ENCODE assay signal across 25 cellular contexts in the genomic region with DNA sequence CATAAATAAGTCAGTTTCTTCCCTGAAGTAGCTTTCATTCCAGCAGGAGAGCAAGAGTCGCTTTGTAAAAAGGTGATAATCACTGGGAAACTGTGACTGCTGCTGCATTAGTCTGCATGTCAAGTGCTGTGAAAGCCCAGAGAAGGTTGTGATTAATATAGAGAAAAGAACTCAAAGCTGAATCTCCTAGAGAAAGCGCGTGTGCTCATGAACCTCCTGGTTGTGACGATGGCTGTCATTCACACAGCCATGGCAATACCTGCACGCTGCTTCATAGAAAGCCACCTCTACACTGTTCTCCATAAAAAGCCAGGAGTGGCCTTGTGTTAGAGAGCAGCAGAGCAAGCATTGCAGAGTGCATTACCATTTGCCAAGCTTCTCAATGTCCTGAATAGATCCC.
"Had no signal": no experiment of that assay in that cellular context is flagged by ENCODE, and none has a peak within 500 bp of the region (broad histone marks: within the 10 kb centered on the region; RNA-seq: fewer than 3 reads in every experiment).

No MANE protein-coding gene starts in this region.

- H3K9me3 Mint-ChIP-seq: activated naive CD4-positive, alpha-beta T cell treated with anti-CD3 and anti-CD28 coated beads, Interleukin-2, amount 50 U/mL, for 24 hours; activated T-helper 1 cell treated with anti-CD3 and anti-CD28 coated beads, Interleukin-12 subunit alpha, Interleukin-12 subunit beta, Interleukin-2, Interleukin-4 antibody, amounts not matched to agents 30 ng/mL and 10 ng/mL and 1 ng/mL, durations not matched to agents 14 hours and 24 hours and 36 hours; central memory CD8-positive, alpha-beta T cell; natural killer cell; type B pancreatic cell; WTC11 had no signal

- H3K4me3 ChIP-seq: gastroesophageal sphincter, ovary, prostate gland, thoracic aorta, vagina had no signal

- DNase-seq: activated CD4-positive, alpha-beta T cell treated with anti-CD3 and anti-CD28 coated beads for 48 hours; activated CD8-positive, alpha-beta memory T cell treated with anti-CD3 and anti-CD28 coated beads, Interleukin-2, amount 50 U/mL, for 48 hours; activated gamma-delta T cell treated with Interleukin-2 at 50 U/mL for 16 hours; anterior cingulate cortex; brain microvascular endothelial cell; effector memory CD4-positive, alpha-beta T cell; head of caudate nucleus; left cardiac atrium; midbrain; natural killer cell; ovary; stimulated activated CD4-positive, alpha-beta T cell treated with anti-CD3 and anti-CD28 coated beads, Interleukin-4, amount 100 ng/mL, for 1 hour; stimulated activated naive CD4-positive, alpha-beta T cell treated with Interleukin-2 at 50 U/mL for 16 hours; T-helper 1 cell; T-helper 9 cell had no signal

- H3K4me3 Mint-ChIP-seq: activated naive CD4-positive, alpha-beta T cell treated with anti-CD3 and anti-CD28 coated beads, Interleukin-2, amount 50 U/mL, for 24 hours; activated T-helper 1 cell treated with anti-CD3 and anti-CD28 coated beads, Interleukin-12 subunit alpha, Interleukin-12 subunit beta, Interleukin-2, Interleukin-4 antibody, amounts not matched to agents 30 ng/mL and 10 ng/mL and 1 ng/mL, durations not matched to agents 14 hours and 24 hours and 36 hours; central memory CD8-positive, alpha-beta T cell; natural killer cell; type B pancreatic cell; WTC11 had no signal

- H3K27me3 ChIP-seq: brain microvascular endothelial cell, ovary, vagina had no signal

- H3K36me3 Mint-ChIP-seq: activated naive CD4-positive, alpha-beta T cell treated with anti-CD3 and anti-CD28 coated beads, Interleukin-2, amount 50 U/mL, for 24 hours; natural killer cell; type B pancreatic cell; WTC11 had no signal

- H3K27ac Mint-ChIP-seq: activated naive CD4-positive, alpha-beta T cell treated with anti-CD3 and anti-CD28 coated beads, Interleukin-2, amount 50 U/mL, for 24 hours; activated T-helper 1 cell treated with anti-CD3 and anti-CD28 coated beads, Interleukin-12 subunit alpha, Interleukin-12 subunit beta, Interleukin-2, Interleukin-4 antibody, amounts not matched to agents 30 ng/mL and 10 ng/mL and 1 ng/mL, durations not matched to agents 14 hours and 24 hours and 36 hours; natural killer cell; type B pancreatic cell; WTC11 had no signal

- H3K36me3 ChIP-seq: brain microvascular endothelial cell, gastroesophageal sphincter, neutrophil, ovary, prostate gland, thoracic aorta, vagina had no signal

- H3K27ac ChIP-seq: brain microvascular endothelial cell, gastroesophageal sphincter, neutrophil, ovary, prostate gland, thoracic aorta, vagina had no signal

- H3K4me1 ChIP-seq: prostate gland, vagina had no signal

- H3K9me3 ChIP-seq: gastroesophageal sphincter, neutrophil, ovary, prostate gland, thoracic aorta, vagina had no signal
